In the genomic region with DNA sequence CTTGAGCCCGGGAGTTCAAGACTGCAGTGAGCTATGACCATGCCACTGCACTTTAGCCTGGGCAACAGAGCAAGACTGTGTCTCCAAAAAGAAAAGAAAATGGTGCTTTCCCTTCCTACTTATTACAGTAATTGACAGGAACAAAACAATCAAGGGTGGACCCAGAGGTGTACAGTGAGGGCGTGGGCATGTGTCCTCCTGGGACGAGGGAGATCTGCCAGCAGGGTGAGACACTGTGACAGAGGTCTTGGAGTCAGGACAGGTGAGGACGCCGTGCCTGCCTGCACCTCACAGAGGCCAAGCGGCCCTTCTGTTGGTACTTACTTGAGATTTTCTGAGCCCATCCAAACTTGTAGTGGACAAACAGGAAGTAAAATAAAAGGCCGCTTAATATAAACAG, we compare ENCODE assay signal across 5 cellular contexts. TPM values are rescaled to one million over a fixed set of nuclear protein-coding genes. Genes with fewer than 3 reads are reported as not detected.
"Had no signal": no experiment of that assay in that cellular context is flagged by ENCODE, and none has a peak within 500 bp of the region (broad histone marks: within the 10 kb centered on the region; RNA-seq: fewer than 3 reads in every experiment).

No MANE protein-coding gene starts in this region.

RNA-seq across cellular contexts. Expression of a gene that starts 36.7 kb away (rescaled TPM):
- total RNA-seq: glomerular endothelial cell, kidney epithelial cell, left ventricle myocardium inferior, mononuclear cell, myocyte had no signal
